In the genomic region with DNA sequence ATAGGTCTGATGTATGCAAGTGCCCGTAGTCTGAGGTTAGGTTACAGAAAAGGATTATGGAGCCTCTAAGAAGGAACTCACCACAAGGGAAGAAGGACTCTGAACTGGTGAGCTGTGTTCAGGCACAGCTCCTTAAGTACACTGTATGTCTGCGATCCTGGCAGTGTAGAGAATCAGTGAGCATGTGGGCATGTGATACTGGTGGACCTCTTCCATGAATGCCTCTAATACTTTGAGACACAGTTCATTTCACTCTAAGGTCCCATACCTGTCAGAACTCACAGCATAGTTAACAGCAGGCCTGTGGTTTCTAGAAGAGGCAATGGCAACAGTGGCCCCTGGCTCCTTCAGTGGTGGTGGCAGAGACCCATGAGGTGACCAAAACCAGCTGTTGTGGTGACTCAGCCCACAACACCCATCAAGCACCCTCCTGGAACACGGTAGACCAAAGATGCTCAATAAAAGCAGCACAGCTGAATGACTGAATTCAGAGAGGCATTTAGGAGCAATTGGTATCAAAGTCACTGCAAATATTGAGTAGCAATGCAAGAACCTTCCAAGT, we compare ENCODE assay signal across 10 cellular contexts.
DNase-seq lines count a peak whose midpoint lies in the region; ATAC-seq and TF ChIP-seq lines count a peak whose summit lies in the region.
"Had no signal": no experiment of that assay in that cellular context is flagged by ENCODE, and none has a peak within 500 bp of the region (broad histone marks: within the 10 kb centered on the region; RNA-seq: fewer than 3 reads in every experiment).

No MANE protein-coding gene starts in this region.

- ATAC-seq in HG03060 (IDR thresholded peaks at IDR 0.05; ENCODE audit: low read depth, unreplicated experiment): peak; percentile 47

- no peak for TF ChIP-seq CTCF in retinal pigment epithelial cell (conservative IDR thresholded peaks at IDR 0.05; ENCODE audit: low read depth, low read length)

- no peak overlapping the region for H3K4me3 ChIP-seq in retinal pigment epithelial cell (ENCODE audit: low read length)

- peak; percentile 72 for DNase-seq in NK-92 treated with Interleukin-12 subunit alpha and Interleukin-12 subunit beta, amount 100 ng/mL, for 24 hours (lab: John Stamatoyannopoulos, UW)
- DNase-seq in NK-92 (lab: John Stamatoyannopoulos, UW; ENCODE audit: unreplicated experiment) (no peak), UCSD-AML1 (lab: John Stamatoyannopoulos, UW; ENCODE audit: unreplicated experiment) (peak; percentile 35), retinal pigment epithelial cell (ENCODE audit: low read depth) (peak; percentile 62), middle frontal gyrus (ENCODE audit: extremely low spot score, low spot score) (no peak), AG08395 (ENCODE audit: low spot score) (no peak), foreskin melanocyte (no peak)
- DNase-seq: dermis blood vessel endothelial cell, NCI-H1417 treated with DMSO at 0.1 percent for 48 hours had no signal

Comparison
In these comparisons a context has a peak if more than half of its experiments do, and no peak if none do; other contexts are left out.
1. DNase-seq: peak in NK-92 treated with Interleukin-12 subunit alpha and Interleukin-12 subunit beta, amount 100 ng/mL, for 24 hours (single experiment), UCSD-AML1 (single experiment) and retinal pigment epithelial cell (single experiment); none in NK-92 (single experiment), middle frontal gyrus (single experiment), AG08395 (single experiment) and foreskin melanocyte (single experiment).